1 cellular context compared by ENCODE assay signal in the genomic region with DNA sequence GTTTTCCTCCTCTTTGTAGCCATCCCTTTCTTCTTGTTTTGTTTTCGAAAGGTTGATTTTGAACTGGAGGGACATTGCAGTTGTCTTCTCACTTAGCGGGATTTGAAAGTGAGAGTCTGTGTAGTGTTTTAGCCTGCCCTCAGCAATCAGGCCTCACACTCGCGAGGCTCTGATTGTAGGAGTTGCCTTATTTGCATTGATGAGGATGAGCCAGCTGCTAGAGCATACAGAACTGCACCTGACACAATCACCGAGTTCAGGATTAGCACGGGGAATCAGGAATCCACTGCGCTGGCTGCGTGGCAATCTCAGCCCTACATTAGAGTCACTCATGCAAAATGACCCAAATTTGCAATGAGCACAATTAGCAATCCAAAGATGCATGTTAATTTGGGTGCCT.
TF ChIP-seq lines count a peak whose summit lies in the region.

No MANE protein-coding gene starts in this region.

TF ChIP-seq in GM23338, 12 proteins besides CTCF, POLR2A, EP300 and RAD21 (continued from another document):
- TF ChIP-seq, protein P1, sequence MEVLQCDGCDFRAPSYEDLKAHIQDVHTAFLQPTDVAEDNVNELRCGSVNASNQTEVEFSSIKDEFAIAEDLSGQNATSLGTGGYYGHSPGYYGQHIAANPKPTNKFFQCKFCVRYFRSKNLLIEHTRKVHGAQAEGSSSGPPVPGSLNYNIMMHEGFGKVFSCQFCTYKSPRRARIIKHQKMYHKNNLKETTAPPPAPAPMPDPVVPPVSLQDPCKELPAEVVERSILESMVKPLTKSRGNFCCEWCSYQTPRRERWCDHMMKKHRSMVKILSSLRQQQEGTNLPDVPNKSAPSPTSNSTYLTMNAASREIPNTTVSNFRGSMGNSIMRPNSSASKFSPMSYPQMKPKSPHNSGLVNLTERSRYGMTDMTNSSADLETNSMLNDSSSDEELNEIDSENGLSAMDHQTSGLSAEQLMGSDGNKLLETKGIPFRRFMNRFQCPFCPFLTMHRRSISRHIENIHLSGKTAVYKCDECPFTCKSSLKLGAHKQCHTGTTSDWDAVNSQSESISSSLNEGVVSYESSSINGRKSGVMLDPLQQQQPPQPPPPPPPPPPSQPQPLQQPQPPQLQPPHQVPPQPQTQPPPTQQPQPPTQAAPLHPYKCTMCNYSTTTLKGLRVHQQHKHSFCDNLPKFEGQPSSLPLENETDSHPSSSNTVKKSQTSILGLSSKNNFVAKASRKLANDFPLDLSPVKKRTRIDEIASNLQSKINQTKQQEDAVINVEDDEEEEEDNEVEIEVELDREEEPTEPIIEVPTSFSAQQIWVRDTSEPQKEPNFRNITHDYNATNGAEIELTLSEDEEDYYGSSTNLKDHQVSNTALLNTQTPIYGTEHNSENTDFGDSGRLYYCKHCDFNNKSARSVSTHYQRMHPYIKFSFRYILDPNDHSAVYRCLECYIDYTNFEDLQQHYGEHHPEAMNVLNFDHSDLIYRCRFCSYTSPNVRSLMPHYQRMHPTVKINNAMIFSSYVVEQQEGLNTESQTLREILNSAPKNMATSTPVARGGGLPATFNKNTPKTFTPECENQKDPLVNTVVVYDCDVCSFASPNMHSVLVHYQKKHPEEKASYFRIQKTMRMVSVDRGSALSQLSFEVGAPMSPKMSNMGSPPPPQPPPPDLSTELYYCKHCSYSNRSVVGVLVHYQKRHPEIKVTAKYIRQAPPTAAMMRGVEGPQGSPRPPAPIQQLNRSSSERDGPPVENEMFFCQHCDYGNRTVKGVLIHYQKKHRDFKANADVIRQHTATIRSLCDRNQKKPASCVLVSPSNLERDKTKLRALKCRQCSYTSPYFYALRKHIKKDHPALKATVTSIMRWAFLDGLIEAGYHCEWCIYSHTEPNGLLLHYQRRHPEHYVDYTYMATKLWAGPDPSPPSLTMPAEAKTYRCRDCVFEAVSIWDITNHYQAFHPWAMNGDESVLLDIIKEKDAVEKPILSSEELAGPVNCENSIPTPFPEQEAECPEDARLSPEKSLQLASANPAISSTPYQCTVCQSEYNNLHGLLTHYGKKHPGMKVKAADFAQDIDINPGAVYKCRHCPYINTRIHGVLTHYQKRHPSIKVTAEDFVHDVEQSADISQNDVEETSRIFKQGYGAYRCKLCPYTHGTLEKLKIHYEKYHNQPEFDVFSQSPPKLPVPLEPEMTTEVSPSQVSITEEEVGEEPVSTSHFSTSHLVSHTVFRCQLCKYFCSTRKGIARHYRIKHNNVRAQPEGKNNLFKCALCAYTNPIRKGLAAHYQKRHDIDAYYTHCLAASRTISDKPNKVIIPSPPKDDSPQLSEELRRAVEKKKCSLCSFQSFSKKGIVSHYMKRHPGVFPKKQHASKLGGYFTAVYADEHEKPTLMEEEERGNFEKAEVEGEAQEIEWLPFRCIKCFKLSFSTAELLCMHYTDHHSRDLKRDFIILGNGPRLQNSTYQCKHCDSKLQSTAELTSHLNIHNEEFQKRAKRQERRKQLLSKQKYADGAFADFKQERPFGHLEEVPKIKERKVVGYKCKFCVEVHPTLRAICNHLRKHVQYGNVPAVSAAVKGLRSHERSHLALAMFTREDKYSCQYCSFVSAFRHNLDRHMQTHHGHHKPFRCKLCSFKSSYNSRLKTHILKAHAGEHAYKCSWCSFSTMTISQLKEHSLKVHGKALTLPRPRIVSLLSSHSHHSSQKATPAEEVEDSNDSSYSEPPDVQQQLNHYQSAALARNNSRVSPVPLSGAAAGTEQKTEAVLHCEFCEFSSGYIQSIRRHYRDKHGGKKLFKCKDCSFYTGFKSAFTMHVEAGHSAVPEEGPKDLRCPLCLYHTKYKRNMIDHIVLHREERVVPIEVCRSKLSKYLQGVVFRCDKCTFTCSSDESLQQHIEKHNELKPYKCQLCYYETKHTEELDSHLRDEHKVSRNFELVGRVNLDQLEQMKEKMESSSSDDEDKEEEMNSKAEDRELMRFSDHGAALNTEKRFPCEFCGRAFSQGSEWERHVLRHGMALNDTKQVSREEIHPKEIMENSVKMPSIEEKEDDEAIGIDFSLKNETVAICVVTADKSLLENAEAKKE (CRISPR knock-in tag; IDR thresholded peaks at IDR 0.05), result no peak
- no peak for TF ChIP-seq ZNF331 (CRISPR knock-in tag; IDR thresholded peaks at IDR 0.05; ENCODE audit: low read depth)
- TF ChIP-seq, protein P2, sequence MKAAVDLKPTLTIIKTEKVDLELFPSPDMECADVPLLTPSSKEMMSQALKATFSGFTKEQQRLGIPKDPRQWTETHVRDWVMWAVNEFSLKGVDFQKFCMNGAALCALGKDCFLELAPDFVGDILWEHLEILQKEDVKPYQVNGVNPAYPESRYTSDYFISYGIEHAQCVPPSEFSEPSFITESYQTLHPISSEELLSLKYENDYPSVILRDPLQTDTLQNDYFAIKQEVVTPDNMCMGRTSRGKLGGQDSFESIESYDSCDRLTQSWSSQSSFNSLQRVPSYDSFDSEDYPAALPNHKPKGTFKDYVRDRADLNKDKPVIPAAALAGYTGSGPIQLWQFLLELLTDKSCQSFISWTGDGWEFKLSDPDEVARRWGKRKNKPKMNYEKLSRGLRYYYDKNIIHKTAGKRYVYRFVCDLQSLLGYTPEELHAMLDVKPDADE (IDR thresholded peaks at IDR 0.05), result no peak
- TF ChIP-seq, protein P3, sequence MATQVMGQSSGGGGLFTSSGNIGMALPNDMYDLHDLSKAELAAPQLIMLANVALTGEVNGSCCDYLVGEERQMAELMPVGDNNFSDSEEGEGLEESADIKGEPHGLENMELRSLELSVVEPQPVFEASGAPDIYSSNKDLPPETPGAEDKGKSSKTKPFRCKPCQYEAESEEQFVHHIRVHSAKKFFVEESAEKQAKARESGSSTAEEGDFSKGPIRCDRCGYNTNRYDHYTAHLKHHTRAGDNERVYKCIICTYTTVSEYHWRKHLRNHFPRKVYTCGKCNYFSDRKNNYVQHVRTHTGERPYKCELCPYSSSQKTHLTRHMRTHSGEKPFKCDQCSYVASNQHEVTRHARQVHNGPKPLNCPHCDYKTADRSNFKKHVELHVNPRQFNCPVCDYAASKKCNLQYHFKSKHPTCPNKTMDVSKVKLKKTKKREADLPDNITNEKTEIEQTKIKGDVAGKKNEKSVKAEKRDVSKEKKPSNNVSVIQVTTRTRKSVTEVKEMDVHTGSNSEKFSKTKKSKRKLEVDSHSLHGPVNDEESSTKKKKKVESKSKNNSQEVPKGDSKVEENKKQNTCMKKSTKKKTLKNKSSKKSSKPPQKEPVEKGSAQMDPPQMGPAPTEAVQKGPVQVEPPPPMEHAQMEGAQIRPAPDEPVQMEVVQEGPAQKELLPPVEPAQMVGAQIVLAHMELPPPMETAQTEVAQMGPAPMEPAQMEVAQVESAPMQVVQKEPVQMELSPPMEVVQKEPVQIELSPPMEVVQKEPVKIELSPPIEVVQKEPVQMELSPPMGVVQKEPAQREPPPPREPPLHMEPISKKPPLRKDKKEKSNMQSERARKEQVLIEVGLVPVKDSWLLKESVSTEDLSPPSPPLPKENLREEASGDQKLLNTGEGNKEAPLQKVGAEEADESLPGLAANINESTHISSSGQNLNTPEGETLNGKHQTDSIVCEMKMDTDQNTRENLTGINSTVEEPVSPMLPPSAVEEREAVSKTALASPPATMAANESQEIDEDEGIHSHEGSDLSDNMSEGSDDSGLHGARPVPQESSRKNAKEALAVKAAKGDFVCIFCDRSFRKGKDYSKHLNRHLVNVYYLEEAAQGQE (IDR thresholded peaks at IDR 0.05; ENCODE audit: unreplicated experiment), result no peak
- no peak for TF ChIP-seq ZNF114 (CRISPR knock-in tag; IDR thresholded peaks at IDR 0.05)
- no peak for TF ChIP-seq EZH2phosphoT487 (IDR thresholded peaks at IDR 0.05; ENCODE audit: unreplicated experiment)
- no peak for TF ChIP-seq CREB1 (CRISPR knock-in tag; IDR thresholded peaks at IDR 0.05; ENCODE audit: low read depth)
- TF ChIP-seq NANOG (IDR thresholded peaks at IDR 0.05; ENCODE audit: borderline replicate concordance), result no peak
